ENCODE assay signal across 18 cellular contexts in the genomic region with DNA sequence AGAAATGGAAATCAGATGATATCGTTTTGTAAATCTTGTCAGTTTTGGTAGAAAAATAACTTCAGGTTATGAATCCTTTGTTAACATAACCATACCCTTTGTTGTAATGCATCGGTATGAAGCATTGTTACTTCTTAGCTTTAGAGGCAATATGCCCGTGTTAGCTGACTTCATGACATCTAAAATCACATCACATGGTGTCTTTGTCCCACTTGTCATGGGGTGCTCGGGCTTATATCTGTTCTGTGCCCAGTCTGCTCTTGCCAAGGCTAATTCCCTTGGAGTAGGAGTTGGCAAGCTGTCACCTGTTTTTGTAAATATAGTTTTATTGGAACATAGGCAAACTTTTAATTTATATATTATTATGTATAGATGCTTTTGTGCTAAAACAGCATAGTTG.
"Had no signal": no experiment of that assay in that cellular context is flagged by ENCODE, and none has a peak within 500 bp of the region (broad histone marks: within the 10 kb centered on the region; RNA-seq: fewer than 3 reads in every experiment).

No MANE protein-coding gene starts in this region.

- H3K4me3 ChIP-seq: MG63, SJCRH30 had no signal

- H3K4me1 ChIP-seq: SJCRH30 had no signal

- DNase-seq: Karpas-422, KG1, MG63, NCI-H1092, NCI-H1105 treated with DMSO at 0.1 percent for 48 hours, NCI-H1417 treated with DMSO at 0.1 percent for 48 hours, NCI-H146, NCI-H1694 treated with DMSO at 0.1 percent for 48 hours, NCI-H1930, NCI-H2081, NCI-H2107, NCI-H2227 treated with DMSO at 0.1 percent for 48 hours, NCI-H524 treated with DMSO at 0.1 percent for 48 hours, NCI-H69, NCI-H774, RPMI8226, SHP77 treated with DMSO at 0.1 percent for 48 hours, SJCRH30 had no signal

- H3K36me3 ChIP-seq: MG63, SJCRH30 had no signal

- H3K9me3 ChIP-seq: MG63, SJCRH30 had no signal

- H3K27ac ChIP-seq: SJCRH30 had no signal

- H3K27me3 ChIP-seq: MG63, SJCRH30 had no signal
